In the genomic region with DNA sequence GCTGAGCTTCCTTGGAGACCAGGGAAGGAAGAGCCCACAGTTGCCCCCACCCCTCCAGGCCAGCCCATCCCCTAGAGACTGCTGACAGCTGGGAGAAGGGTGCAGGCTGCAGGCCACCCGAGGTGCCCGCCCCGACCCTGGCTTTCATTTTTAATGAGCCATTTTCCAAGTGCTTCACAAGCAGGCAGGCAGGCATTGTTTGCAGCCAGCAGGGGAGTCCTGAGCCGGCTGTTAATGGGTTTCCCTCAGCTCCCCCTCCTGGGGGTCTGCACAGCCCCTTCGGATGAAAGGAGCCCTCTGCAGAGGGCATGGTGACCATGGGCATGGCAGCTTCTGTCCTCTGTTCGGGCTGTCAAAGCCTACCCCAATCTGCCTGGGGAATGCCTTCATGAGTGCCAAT, we compare ENCODE assay signal across 1 cellular context.
A peak's percentile ranks its signal among the peaks of the same experiment; 100 is the strongest.
TF ChIP-seq lines count a peak whose summit lies in the region.

No MANE protein-coding gene starts in this region.

TF ChIP-seq in HEK293, 187 proteins besides CTCF, POLR2A, EP300 and RAD21 (continued from another document):
- TF ChIP-seq ZNF791 (tag by site-specific recombination; IDR thresholded peaks at IDR 0.05): no peak
- peak; percentile 14; the same call in 1 of the 2 replicates for TF ChIP-seq GLIS1 (tag by site-specific recombination; IDR thresholded peaks at IDR 0.05)
- TF ChIP-seq, protein P1, sequence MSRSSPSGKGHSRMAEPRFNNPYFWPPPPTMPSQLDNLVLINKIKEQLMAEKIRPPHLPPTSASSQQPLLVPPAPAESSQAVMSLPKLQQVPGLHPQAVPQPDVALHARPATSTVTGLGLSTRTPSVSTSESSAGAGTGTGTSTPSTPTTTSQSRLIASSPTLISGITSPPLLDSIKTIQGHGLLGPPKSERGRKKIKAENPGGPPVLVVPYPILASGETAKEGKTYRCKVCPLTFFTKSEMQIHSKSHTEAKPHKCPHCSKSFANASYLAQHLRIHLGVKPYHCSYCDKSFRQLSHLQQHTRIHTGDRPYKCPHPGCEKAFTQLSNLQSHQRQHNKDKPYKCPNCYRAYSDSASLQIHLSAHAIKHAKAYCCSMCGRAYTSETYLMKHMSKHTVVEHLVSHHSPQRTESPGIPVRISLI (tag by site-specific recombination; IDR thresholded peaks at IDR 0.05): no peak
